ENCODE assay signal across 27 cellular contexts in the genomic region with DNA sequence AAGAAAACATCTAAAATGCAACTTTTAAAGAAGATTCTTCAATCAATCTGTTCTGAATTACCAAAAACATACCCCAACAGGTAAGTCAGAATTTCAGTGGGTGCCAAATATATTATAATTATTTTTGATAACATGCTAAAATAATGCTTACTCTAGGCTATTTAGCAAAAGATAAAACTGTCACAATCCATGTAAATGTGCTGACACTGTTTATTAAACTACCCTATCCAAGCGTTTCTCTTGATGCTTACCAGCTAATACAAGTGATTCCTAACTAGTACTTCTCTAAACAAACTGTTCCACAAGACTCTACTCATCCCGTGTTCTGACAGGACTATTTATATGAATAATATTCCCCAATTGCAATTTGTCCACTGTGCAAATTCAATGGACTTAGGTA.
"Had no signal": no experiment of that assay in that cellular context is flagged by ENCODE, and none has a peak within 500 bp of the region (broad histone marks: within the 10 kb centered on the region; RNA-seq: fewer than 3 reads in every experiment).

No MANE protein-coding gene starts in this region.

- H3K4me3 ChIP-seq: stomach, suprapubic skin, testis, thoracic aorta, thyroid gland, tibial artery, tibial nerve, transverse colon, upper lobe of left lung, upper lobe of right lung, uterus, vagina had no signal

- H3K27ac ChIP-seq: stomach, suprapubic skin, testis, thoracic aorta, thyroid gland, tibial artery, tibial nerve, transverse colon, upper lobe of left lung, upper lobe of right lung, uterus, vagina had no signal

- FAIRE-seq: urothelium cell line had no signal

- DNase-seq: stimulated activated CD4-positive, alpha-beta T cell treated with anti-CD3 and anti-CD28 coated beads, Interleukin-2, amount 100 ng/mL, for 48 hours; stimulated activated CD4-positive, alpha-beta T cell treated with anti-CD3 and anti-CD28 coated beads, Interleukin-4, amount 100 ng/mL, for 1 hour; stimulated activated CD4-positive, alpha-beta T cell treated with anti-CD3 and anti-CD28 coated beads, Interleukin-4, amount 100 ng/mL, for 24 hours; stimulated activated CD4-positive, alpha-beta T cell treated with anti-CD3 and anti-CD28 coated beads, Interleukin-4, amount 100 ng/mL, for 4 hours; stimulated activated CD8-positive, alpha-beta memory T cell treated with anti-CD3 and anti-CD28 coated beads, Interleukin-4, amount 100 ng/mL, for 48 hours; stimulated activated naive B cell treated with anti-CD40 and anti-IgM and Interleukin-4, amounts not matched to agents 10 μg/mL and 1 μg/mL and 100 μg/mL, for 72 hours; stimulated activated naive CD4-positive, alpha-beta T cell; stimulated activated naive CD4-positive, alpha-beta T cell treated with Interleukin-2 at 50 U/mL for 16 hours; stimulated activated naive CD8-positive, alpha-beta T cell treated with anti-CD3 and anti-CD28 coated beads, Interleukin-15, amount 100 ng/mL, for 72 hours; stimulated activated naive CD8-positive, alpha-beta T cell treated with anti-CD3 and anti-CD28 coated beads, Interleukin-15, Interleukin-2, amounts not matched to agents 100 U/mL and 50 U/mL, for 24 hours; stomach; substantia nigra; testis; thyroid gland; tibial artery; transverse colon; trophoblast cell; upper lobe of left lung; upper lobe of right lung; uterus had no signal

- H3K27me3 ChIP-seq: stomach, suprapubic skin, testis, thyroid gland, tibial artery, tibial nerve, transverse colon, upper lobe of left lung, upper lobe of right lung, uterus, vagina had no signal

- H3K36me3 ChIP-seq: stomach, suprapubic skin, thoracic aorta, thyroid gland, tibial artery, tibial nerve, transverse colon, upper lobe of left lung, upper lobe of right lung, uterus, vagina had no signal

- ATAC-seq: stimulated activated effector memory CD8-positive, alpha-beta T cell treated with anti-CD3 and anti-CD28 coated beads, Interleukin-12 subunit alpha, Interleukin-12 subunit beta, amount 100 ng/mL, for 72 hours; stimulated activated memory B cell treated with anti-CD40 and anti-IgM and Interleukin-4, amounts not matched to agents 10 μg/mL and 1 μg/mL and 100 μg/mL, for 72 hours; stimulated activated naive B cell treated with anti-CD40 and anti-IgM and Interleukin-4, amounts not matched to agents 10 μg/mL and 1 μg/mL and 100 μg/mL, for 72 hours; stimulated activated naive CD8-positive, alpha-beta T cell treated with anti-CD3 and anti-CD28 coated beads, Interleukin-15, amount 100 ng/mL, for 72 hours; stimulated activated naive CD8-positive, alpha-beta T cell treated with anti-CD3 and anti-CD28 coated beads, Interleukin-15, Interleukin-2, amounts not matched to agents 100 U/mL and 50 U/mL, for 24 hours; upper lobe of right lung had no signal

- H3K9me3 ChIP-seq: stomach, suprapubic skin, testis, thoracic aorta, thyroid gland, tibial artery, transverse colon, upper lobe of left lung, upper lobe of right lung, uterus, vagina had no signal

- H3K4me1 ChIP-seq: testis, thyroid gland, tibial artery, upper lobe of left lung, upper lobe of right lung, uterus, vagina had no signal
